10 cellular contexts compared by ENCODE assay signal in the genomic region with DNA sequence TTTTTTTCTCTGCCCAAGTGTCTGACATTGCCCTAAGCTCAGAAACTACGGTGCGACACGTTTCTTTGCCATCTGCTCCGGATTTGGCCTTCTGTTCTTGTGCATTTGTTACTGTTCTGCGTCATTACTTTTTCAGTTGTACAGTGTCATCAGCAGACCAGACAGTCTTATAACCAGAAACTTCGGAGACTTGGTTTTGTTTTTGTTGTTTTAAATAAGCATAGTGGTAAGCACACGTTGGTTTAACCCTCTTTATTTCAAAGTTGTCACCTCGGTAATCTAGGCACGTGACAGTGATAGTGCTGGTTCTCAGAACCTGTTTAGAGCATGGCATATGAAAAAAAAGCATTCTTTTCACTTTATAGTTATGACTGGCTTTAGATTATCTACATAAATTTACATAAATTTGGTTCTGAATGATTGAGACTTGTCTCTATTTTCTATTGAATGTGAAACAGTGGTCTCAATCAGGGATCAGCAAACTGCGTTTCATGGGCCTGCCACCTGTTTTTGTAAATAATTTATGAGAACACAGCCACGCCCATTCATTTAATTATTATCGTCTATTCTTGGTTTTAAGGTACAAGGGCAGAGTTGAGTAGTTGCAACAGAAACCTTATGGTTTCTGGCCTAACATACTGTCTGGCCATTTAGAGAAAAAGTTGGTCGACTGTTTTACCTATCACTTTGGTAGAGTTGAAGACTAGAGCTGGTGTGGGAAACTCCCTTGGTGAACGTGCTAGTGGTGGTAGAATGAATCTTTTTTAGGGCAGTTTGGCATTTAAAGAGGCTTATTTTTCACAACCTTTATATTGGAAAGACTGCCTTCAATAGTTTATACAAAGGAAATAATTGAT.
DNase-seq lines count a peak whose midpoint lies in the region; ATAC-seq lines count a peak whose summit lies in the region.
"Had no signal": no experiment of that assay in that cellular context is flagged by ENCODE, and none has a peak within 500 bp of the region (broad histone marks: within the 10 kb centered on the region; RNA-seq: fewer than 3 reads in every experiment).

No MANE protein-coding gene starts in this region.

- peak; percentile 21 to 53 for ATAC-seq in activated CD4-positive, CD25-positive, alpha-beta regulatory T cell treated with anti-CD3 and anti-CD28 coated beads, Interleukin-2, amount 50 U/mL, for 24 hours
- peak; percentile 83 for ATAC-seq in HG02938 (IDR thresholded peaks at IDR 0.05; ENCODE audit: unreplicated experiment)
- ATAC-seq: heart left ventricle had no signal

- no peak for DNase-seq in activated CD4-positive, CD25-positive, alpha-beta regulatory T cell (lab: John Stamatoyannopoulos, UW)
- DNase-seq in NCI-H524 (lab: John Stamatoyannopoulos, UW) (peak; percentile 89 to 94), MG63 (no peak), NCI-H2107 treated with DMSO at 0.1 percent for 48 hours (lab: John Stamatoyannopoulos, UW; ENCODE audit: unreplicated experiment) (no peak), DMS79 (lab: John Stamatoyannopoulos, UW) (no peak)
- DNase-seq in activated CD8-positive, alpha-beta memory T cell treated with anti-CD3 and anti-CD28 coated beads for 24 hours = no peak
- DNase-seq: heart left ventricle had no signal

- no peaks in the 10 kb centered on the region for H3K9me3 ChIP-seq in MG63
- H3K9me3 ChIP-seq: heart left ventricle had no signal

- H3K27me3 ChIP-seq in MG63 = no peaks in the 10 kb centered on the region
- H3K27me3 ChIP-seq: cardiac muscle cell, heart left ventricle had no signal

- H3K4me3 ChIP-seq in MG63 = no peak overlapping the region
- H3K4me3 ChIP-seq: cardiac muscle cell, heart left ventricle had no signal

- H3K36me3 ChIP-seq in MG63 = peaks cover 5% of the 10 kb centered on the region; the same call in 1 of the 2 replicates
- H3K36me3 ChIP-seq: cardiac muscle cell had no signal

Comparison
In these comparisons a context has a peak if more than half of its experiments do, and no peak if none do; other contexts are left out.
1. DNase-seq: peak in NCI-H524 (2 of 2); none in activated CD4-positive, CD25-positive, alpha-beta regulatory T cell (0 of 4), activated CD8-positive, alpha-beta memory T cell treated with anti-CD3 and anti-CD28 coated beads for 24 hours (single experiment), MG63 (single experiment), NCI-H2107 treated with DMSO at 0.1 percent for 48 hours (single experiment) and DMS79 (single experiment).